In genomic region chrX:110222497-110223257, GRCh38 we compare ENCODE assay signal across 28 cellular contexts.
"Had no signal": no experiment of that assay in that cellular context is flagged by ENCODE, and none has a peak within 500 bp of the region (broad histone marks: within the 10 kb centered on the region; RNA-seq: fewer than 3 reads in every experiment).

No MANE protein-coding gene starts in this region.

- ATAC-seq: activated CD4-positive, CD25-positive, alpha-beta regulatory T cell treated with anti-CD3 and anti-CD28 coated beads, Interleukin-2, amount 50 U/mL, for 24 hours; activated CD8-positive, alpha-beta memory T cell treated with anti-CD3 and anti-CD28 coated beads, Interleukin-2, amount 10 ng/mL, durations not matched to agents 7 days and 5 days; activated naive CD4-positive, alpha-beta T cell treated with anti-CD3 and anti-CD28 coated beads, Interleukin-2, amount 50 U/mL, for 72 hours; activated naive CD8-positive, alpha-beta T cell treated with anti-CD3 and anti-CD28 coated beads, Interleukin-2, amount 50 U/mL, for 24 hours; activated T-cell treated with anti-CD3 and anti-CD28 coated beads, Interleukin-2, amount 50 U/mL, for 4 hours; Panc1; Right ventricle myocardium inferior; T-helper 17 cell had no signal

- H3K36me3 ChIP-seq: ascending aorta had no signal

- H3K9me3 ChIP-seq: ascending aorta had no signal

- FAIRE-seq: TTC549 had no signal

- H3K27me3 ChIP-seq: ascending aorta had no signal

- H3K4me3 ChIP-seq: ascending aorta had no signal

- DNase-seq: activated CD4-positive, alpha-beta T cell treated with anti-CD3 and anti-CD28 coated beads for 4 hours; activated CD4-positive, alpha-beta T cell treated with anti-CD3 and anti-CD28 coated beads, Interleukin-2, amount 50 U/mL, for 4 hours; activated CD8-positive, alpha-beta memory T cell treated with anti-CD3 and anti-CD28 coated beads, Interleukin-2, amount 10 ng/mL, durations not matched to agents 7 days and 5 days; activated effector memory CD4-positive, alpha-beta T cell treated with anti-CD3 and anti-CD28 coated beads, Interleukin-2, amount 50 U/mL, for 16 hours; activated naive CD4-positive, alpha-beta T cell treated with Interleukin-2 at 50 U/mL for 16 hours; activated naive CD8-positive, alpha-beta T cell treated with anti-CD3 and anti-CD28 coated beads, Interleukin-2, amount 50 U/mL, for 24 hours; activated T-cell treated with anti-CD3 and anti-CD28 coated beads, Interleukin-2, amount 50 U/mL, for 4 hours; amniotic stem cell; KBM-7; NCI-H1048; NCI-H146; NCI-H187 treated with DMSO at 0.1 percent for 48 hours; NCI-H2081 treated with DMSO at 0.1 percent for 48 hours; NCI-H2171; NCI-H2227 treated with DMSO at 0.1 percent for 48 hours; NCI-H526 treated with DMSO at 0.1 percent for 48 hours; NCI-H82; NK-92 treated with Interleukin-12 subunit alpha and Interleukin-12 subunit beta, amount 100 ng/mL, for 24 hours; OCI-M1; RPMI8226; T-helper 17 cell; T-helper 9 cell had no signal

- H3K27ac ChIP-seq: ascending aorta had no signal

- H3K4me1 ChIP-seq: ascending aorta had no signal
